In genomic region chr11:115164774-115165173, GRCh38 we compare ENCODE assay signal across 2 cellular contexts.
TF ChIP-seq lines count a peak whose summit lies in the region.

No MANE protein-coding gene starts in this region.

TF ChIP-seq in GM23338, 12 proteins besides CTCF, POLR2A, EP300 and RAD21:
- no peak for TF ChIP-seq NANOG (IDR thresholded peaks at IDR 0.05; ENCODE audit: borderline replicate concordance)
- TF ChIP-seq CREB1 (CRISPR knock-in tag; IDR thresholded peaks at IDR 0.05; ENCODE audit: low read depth) = 0 out of 2 replicates have a peak, but pooled peaks have one; percentile 6
- TF ChIP-seq ZNF462 (CRISPR knock-in tag; IDR thresholded peaks at IDR 0.05) = 0 out of 2 replicates have a peak, but pooled peaks have one; percentile 26

TF ChIP-seq in H1, 55 proteins besides CTCF, POLR2A, EP300 and RAD21:
- TF ChIP-seq NANOG (IDR thresholded peaks at IDR 0.05; ENCODE audit: insufficient read depth, low read depth, low read length, poor library complexity, severe bottlenecking) = peak; percentile 66
- no peak for TF ChIP-seq ATF2 (IDR thresholded peaks at IDR 0.05; ENCODE audit: low read length)
